In genomic region chr17:57293077-57293476, GRCh38 we compare ENCODE assay signal across 14 cellular contexts. TPM values are rescaled to one million over a fixed set of nuclear protein-coding genes. Genes with fewer than 3 reads are reported as not detected.
A peak's percentile ranks its signal among the peaks of the same experiment; 100 is the strongest.
DNase-seq lines count a peak whose midpoint lies in the region; ATAC-seq and TF ChIP-seq lines count a peak whose summit lies in the region.
"Had no signal": no experiment of that assay in that cellular context is flagged by ENCODE, and none has a peak within 500 bp of the region (broad histone marks: within the 10 kb centered on the region; RNA-seq: fewer than 3 reads in every experiment).

No MANE protein-coding gene starts in this region.

- H2AFZ ChIP-seq in smooth muscle cell (ENCODE audit: low read depth) = no peak overlapping the region

- peaks cover 8% of the 10 kb centered on the region for H3K9me3 Mint-ChIP-seq in WTC11
- H3K9me3 Mint-ChIP-seq: activated naive CD4-positive, alpha-beta T cell treated with anti-CD3 and anti-CD28 coated beads, Interleukin-2, amount 50 U/mL, for 72 hours had no signal

- H3F3A ChIP-seq in smooth muscle cell (ENCODE audit: low read depth) = peaks cover 10% of the 10 kb centered on the region

- H3K27me3 ChIP-seq in smooth muscle cell (ENCODE audit: low read depth) = no peaks in the 10 kb centered on the region
- H3K27me3 ChIP-seq: colonic mucosa, Peyer's patch had no signal

- peaks cover 4% of the 10 kb centered on the region for H3K9me3 ChIP-seq in smooth muscle cell (replicated peaks; ENCODE audit: low read depth)
- H3K9me3 ChIP-seq: colonic mucosa, Peyer's patch had no signal

- ATAC-seq in Right ventricle myocardium inferior (peak; percentile 27), Right ventricle myocardium superior (ENCODE audit: poor library complexity) (no peak), WTC11 (no peak), HG03378 (IDR thresholded peaks at IDR 0.05; ENCODE audit: unreplicated experiment) (no peak), GM18870 (IDR thresholded peaks at IDR 0.05; ENCODE audit: unreplicated experiment) (no peak), GM18502 (IDR thresholded peaks at IDR 0.05; ENCODE audit: poor library complexity, unreplicated experiment) (no peak)
- ATAC-seq: A549; activated CD8-positive, alpha-beta memory T cell treated with anti-CD3 and anti-CD28 coated beads, Interleukin-2, amount 10 ng/mL, durations not matched to agents 7 days and 5 days; activated naive CD4-positive, alpha-beta T cell treated with anti-CD3 and anti-CD28 coated beads, Interleukin-2, amount 50 U/mL, for 72 hours had no signal

- peaks cover 21% of the 10 kb centered on the region for H3K4me1 ChIP-seq in smooth muscle cell (ENCODE audit: low read depth)

- peaks cover 17% of the 10 kb centered on the region for H3K36me3 Mint-ChIP-seq in WTC11

- H3K4me3 ChIP-seq in smooth muscle cell = no peak overlapping the region
- H3K4me3 ChIP-seq: A549, colonic mucosa, Peyer's patch had no signal

- no peaks in the 10 kb centered on the region for H3K27me3 Mint-ChIP-seq in WTC11 (ENCODE audit: low read depth)
- H3K27me3 Mint-ChIP-seq: activated CD8-positive, alpha-beta memory T cell treated with anti-CD3 and anti-CD28 coated beads, Interleukin-2, amount 10 ng/mL, durations not matched to agents 7 days and 5 days had no signal

- H3K27ac Mint-ChIP-seq in WTC11 = no peak overlapping the region; the same call in 1 of the 2 replicates
- H3K27ac Mint-ChIP-seq: activated CD8-positive, alpha-beta memory T cell treated with anti-CD3 and anti-CD28 coated beads, Interleukin-2, amount 10 ng/mL, durations not matched to agents 7 days and 5 days had no signal

- H3K36me3 ChIP-seq in smooth muscle cell (ENCODE audit: low read depth) = peaks cover 5% of the 10 kb centered on the region
- H3K36me3 ChIP-seq: colonic mucosa had no signal

- H4K20me1 ChIP-seq in smooth muscle cell (ENCODE audit: low read depth) = peaks cover 49% of the 10 kb centered on the region

- WGBS in smooth muscle cell (ENCODE audit: low lambda C conversion rate) = 55% methylated on average over 9 of the region's 10 CpGs

- DNase-seq in Right ventricle myocardium inferior (ENCODE audit: missing footprints) (no peak), Right ventricle myocardium superior (no peak), WTC11 (ENCODE audit: low spot score) (no peak), iris pigment epithelial cell (ENCODE audit: low read depth) (peak; percentile 80), smooth muscle cell (lab: John Stamatoyannopoulos, UW; ENCODE audit: unreplicated experiment) (no peak)
- DNase-seq: activated CD8-positive, alpha-beta memory T cell treated with anti-CD3 and anti-CD28 coated beads, Interleukin-2, amount 10 ng/mL, durations not matched to agents 7 days and 5 days; colonic mucosa; NCI-H345; Peyer's patch had no signal

- POLR2A ChIA-PET in WTC11 (lab: Charles Lee) = no interaction called here

- CTCF ChIA-PET in WTC11 (lab: Charles Lee) = no interaction called here

- TF ChIP-seq CTCF in WTC11 (IDR thresholded peaks at IDR 0.05) (no peak), smooth muscle cell (IDR thresholded peaks at IDR 0.05; ENCODE audit: borderline replicate concordance, insufficient read depth, poor library complexity, severe bottlenecking) (no peak)

- H3K4me1 Mint-ChIP-seq in WTC11 = peaks cover 52% of the 10 kb centered on the region

- H3K27ac ChIP-seq in smooth muscle cell (ENCODE audit: low read depth) = peak overlapping the region; percentile 2
- H3K27ac ChIP-seq: A549, colonic mucosa, Peyer's patch had no signal

- H3K4me3 Mint-ChIP-seq in WTC11 = no peak overlapping the region
- H3K4me3 Mint-ChIP-seq: activated CD8-positive, alpha-beta memory T cell treated with anti-CD3 and anti-CD28 coated beads, Interleukin-2, amount 10 ng/mL, durations not matched to agents 7 days and 5 days had no signal

- no peak overlapping the region for H3K4me2 ChIP-seq in smooth muscle cell
- H3K4me2 ChIP-seq: A549 had no signal

- H3K9ac ChIP-seq in smooth muscle cell (ENCODE audit: low read depth) = no peak overlapping the region

- peaks cover 4% of the 10 kb centered on the region for H3K79me2 ChIP-seq in smooth muscle cell (ENCODE audit: low read depth)

- intact Hi-C loops in Right ventricle myocardium inferior (cut with DNase I) = no loop called here
- intact Hi-C loops in Right ventricle myocardium superior (cut with DNase I) = no loop called here

TF ChIP-seq in WTC11, 78 proteins besides CTCF, POLR2A, EP300 and RAD21:
- no peak for TF ChIP-seq TEAD4 (CRISPR knock-in tag; IDR thresholded peaks at IDR 0.05)
- 0 out of 2 replicates have a peak, but pooled peaks have one; percentile 33 for TF ChIP-seq GABPB1 (CRISPR knock-in tag; IDR thresholded peaks at IDR 0.05)

RNA-seq across cellular contexts. Expression of gene MSI2, which starts 36.8 kb away (rescaled TPM):
- total RNA-seq in Right ventricle myocardium inferior = 96.8 TPM
- total RNA-seq in Right ventricle myocardium superior = 110 TPM
- 79.9 to 87.0 TPM (median 82.1 TPM) in 3 replicates for total RNA-seq in WTC11 (2021)
- total RNA-seq in smooth muscle cell = 31.5 and 36.5 TPM in 2 replicates
- 5.7 and 8.1 TPM in 2 replicates for polyA plus RNA-seq in smooth muscle cell
